8 cellular contexts compared by ENCODE assay signal in genomic region chr1:24321712-24322635, GRCh38. TPM values are rescaled to one million over a fixed set of nuclear protein-coding genes. Genes with fewer than 3 reads are reported as not detected.
A peak's percentile ranks its signal among the peaks of the same experiment; 100 is the strongest.
DNase-seq lines count a peak whose midpoint lies in the region; FAIRE-seq and TF ChIP-seq lines count a peak whose summit lies in the region.

No MANE protein-coding gene starts in this region.

- H3K23ac ChIP-seq in H9 (ENCODE audit: insufficient read length, low read depth, low read length) = no peak overlapping the region

- no TSS peak for BruUV-seq in Calu3 (replicated peaks; lab: Mats Ljungman, UMichigan)

- no peak overlapping the region for H3K4ac ChIP-seq in H9 (ENCODE audit: low read depth, low read length)

- DNase-seq in Calu3 (peak; percentile 64), H9 (peak; percentile 59), NOMO-1 treated with DMSO at 0.1 percent for 48 hours (lab: John Stamatoyannopoulos, UW; ENCODE audit: unreplicated experiment) (peak; percentile 88), esophagus squamous epithelium (lab: John Stamatoyannopoulos, UW) (no peak), nephron progenitor cell (peak; percentile 61), stomach (peak; percentile 63), D721Med (ENCODE audit: insufficient read length, low spot score) (no peak)
- DNase-seq in activated T-cell treated with anti-CD3 and anti-CD28 coated beads, Interleukin-2, amount 50 U/mL, for 24 hours = peak; percentile 79

- H2BK5ac ChIP-seq in H9 (ENCODE audit: insufficient read length, low read length) = no peak overlapping the region

- peaks cover 15% of the 10 kb centered on the region for H3K23me2 ChIP-seq in H9 (ENCODE audit: insufficient read length, low read depth, low read length, poor library complexity, severe bottlenecking)

- no peak overlapping the region for H2AK5ac ChIP-seq in H9 (ENCODE audit: insufficient read length, low read length)

- no peaks in the 10 kb centered on the region for H3K9me3 ChIP-seq in H9 (ENCODE audit: control insufficient read depth, low read depth, low read length)
- no peaks in the 10 kb centered on the region for H3K9me3 ChIP-seq in esophagus squamous epithelium
- no peaks in the 10 kb centered on the region for H3K9me3 ChIP-seq in stomach

- peak overlapping the region; percentile 85 for H3K4me2 ChIP-seq in H9 (ENCODE audit: insufficient read depth, insufficient read length, low read length)

- H4K91ac ChIP-seq in H9 (ENCODE audit: insufficient read length, low read depth, low read length) = no peak overlapping the region

- FAIRE-seq in D721Med (lab: Jason Lieb, UNC) = no peak

- no peak overlapping the region for H4K8ac ChIP-seq in H9 (replicated peaks; ENCODE audit: insufficient read length, low read depth, low read length)

- no peak overlapping the region for H3T11ph ChIP-seq in H9 (ENCODE audit: low read length)

- no peak overlapping the region for H3K27ac Mint-ChIP-seq in Calu3 (ENCODE audit: unreplicated experiment)
- peak overlapping the region in 1 of 3 experiments; percentile 49; a peak in 1 of 7 replicates for H3K27ac Mint-ChIP-seq in H9
- H3K27ac Mint-ChIP-seq in activated T-cell treated with anti-CD3 and anti-CD28 coated beads, Interleukin-2, amount 50 U/mL, for 24 hours = peak overlapping the region; percentile 78
- H3K27ac Mint-ChIP-seq in nephron progenitor cell = no peak overlapping the region

- no peak overlapping the region for H4K5ac ChIP-seq in H9 (ENCODE audit: insufficient read length, low read depth, low read length)

- H3K56ac ChIP-seq in H9 (ENCODE audit: insufficient read length, low read depth, low read length) = no peak overlapping the region

- H3K27ac ChIP-seq in H9 (ENCODE audit: insufficient read length, low read depth, low read length) (no peak overlapping the region), esophagus squamous epithelium (peak overlapping the region; percentile 89 to 97 (median 94)), stomach (peak overlapping the region; percentile 11 to 81 (median 66))

- H3K79me1 ChIP-seq in H9 (ENCODE audit: insufficient read depth, low read depth, low read length, poor library complexity, severe bottlenecking) = no peaks in the 10 kb centered on the region

- peaks cover 8% of the 10 kb centered on the region; the same call in 1 of the 2 replicates for H3K27me3 ChIP-seq in H9 (ENCODE audit: insufficient read depth, low read length)
- peaks cover 0 to 34% (median 0%) of the 10 kb centered on the region in 4 donors for H3K27me3 ChIP-seq in esophagus squamous epithelium
- peaks cover 0 to 26% (median 5%) of the 10 kb centered on the region in 3 donors for H3K27me3 ChIP-seq in stomach

- no peak overlapping the region for H2BK15ac ChIP-seq in H9 (ENCODE audit: low read depth, low read length)

- TF ChIP-seq POLR2A in esophagus squamous epithelium (IDR thresholded peaks at IDR 0.05) = peak in 1 of 4 donors; percentile 41
- TF ChIP-seq POLR2A in stomach (IDR thresholded peaks at IDR 0.05) = no peak

- H2AFZ ChIP-seq in H9 (ENCODE audit: low read length) = no peak overlapping the region

- no peaks in the 10 kb centered on the region for H3K9me3 Mint-ChIP-seq in Calu3 (ENCODE audit: low read depth, unreplicated experiment)
- H3K9me3 Mint-ChIP-seq in H9 = no peaks in the 10 kb centered on the region; a peak in 1 of 5 replicates
- H3K9me3 Mint-ChIP-seq in activated T-cell treated with anti-CD3 and anti-CD28 coated beads, Interleukin-2, amount 50 U/mL, for 24 hours = no peaks in the 10 kb centered on the region
- no peaks in the 10 kb centered on the region for H3K9me3 Mint-ChIP-seq in nephron progenitor cell

- intact Hi-C loops in Calu3 (cut with micrococcal nuclease; ENCODE audit: unreplicated experiment) = no loop called here
- intact Hi-C loops in esophagus squamous epithelium (cut with DNase I) = loop anchor here (5.0 to 10.0 kb wide), 2 partner anchors 60 to 117 kb away; no protein-coding TSS in a partner anchor
- intact Hi-C loops in stomach (cut with DNase I; ENCODE audit: low total_unique reads) = no loop called here

- CTCF ChIA-PET in Calu3 (lab: Charles Lee) = interaction anchor here (0.9 to 2.3 kb wide), 2 partner anchors 70 to 120 kb away, joined by 3 to 5 read pairs; no protein-coding TSS in a partner anchor

- no CpG with 5 or more reads among the region's 86 CpGs for WGBS in H9 (ENCODE audit: extremely low coverage, insufficient read length, low lambda C conversion rate)
- WGBS in esophagus squamous epithelium, 2 donors = 4 to 7% methylated on average over 5 to 22 of the region's 86 CpGs
- WGBS in stomach, 5 donors = 6 to 14% (median 9%) methylated on average over 19 to 86 of the region's 86 CpGs

- H3K27me3 Mint-ChIP-seq in Calu3 (ENCODE audit: unreplicated experiment) = peaks cover 4% of the 10 kb centered on the region
- peaks cover 60% of the 10 kb centered on the region for H3K27me3 Mint-ChIP-seq in H9 (ENCODE audit: low read depth)
- peaks cover 90% of the 10 kb centered on the region for H3K27me3 Mint-ChIP-seq in activated T-cell treated with anti-CD3 and anti-CD28 coated beads, Interleukin-2, amount 50 U/mL, for 24 hours
- peaks cover 73% of the 10 kb centered on the region for H3K27me3 Mint-ChIP-seq in nephron progenitor cell (ENCODE audit: low read depth, poor library complexity)

- H3K4me3 Mint-ChIP-seq in Calu3 (ENCODE audit: low read depth, unreplicated experiment) (peak overlapping the region; percentile 74), H9 (peak overlapping the region; percentile 76 to 86), nephron progenitor cell (peak overlapping the region; percentile 86)
- peak overlapping the region; percentile 71 for H3K4me3 Mint-ChIP-seq in activated T-cell treated with anti-CD3 and anti-CD28 coated beads, Interleukin-2, amount 50 U/mL, for 24 hours

- no peak overlapping the region for H2BK12ac ChIP-seq in H9 (ENCODE audit: insufficient read length, low read depth, low read length)

- H3K18ac ChIP-seq in H9 (ENCODE audit: insufficient read length, low read depth, low read length) = peak overlapping the region; percentile 6

- H2BK120ac ChIP-seq in H9 (ENCODE audit: low read depth, low read length, poor library complexity, severe bottlenecking) = no peak overlapping the region

- peaks cover 3% of the 10 kb centered on the region for H4K20me1 ChIP-seq in H9 (ENCODE audit: control insufficient read depth, insufficient read depth, insufficient read length)

- H3K4me3 ChIP-seq in esophagus squamous epithelium = peak overlapping the region; percentile 55 to 70 (median 68)
- H3K4me3 ChIP-seq in stomach = peak overlapping the region; percentile 48 to 66 (median 56)

- no peak overlapping the region for H2BK20ac ChIP-seq in H9 (ENCODE audit: low read depth, low read length, poor library complexity, severe bottlenecking)

- no peak for TF ChIP-seq EP300 in stomach (IDR thresholded peaks at IDR 0.05)

- H3K14ac ChIP-seq in H9 (ENCODE audit: insufficient read depth, low read length) = no peak overlapping the region

- H3K36me3 ChIP-seq in esophagus squamous epithelium (no peaks in the 10 kb centered on the region), stomach (no peaks in the 10 kb centered on the region)

- H3K4me1 Mint-ChIP-seq in Calu3 (ENCODE audit: low read depth, unreplicated experiment) = peaks cover 28% of the 10 kb centered on the region
- H3K4me1 Mint-ChIP-seq in H9 = peaks cover 50 to 60% of the 10 kb centered on the region in 2 experiments
- H3K4me1 Mint-ChIP-seq in activated T-cell treated with anti-CD3 and anti-CD28 coated beads, Interleukin-2, amount 50 U/mL, for 24 hours (ENCODE audit: low read depth) = peaks cover 46% of the 10 kb centered on the region
- H3K4me1 Mint-ChIP-seq in nephron progenitor cell = peaks cover 60% of the 10 kb centered on the region

- H3K36me3 Mint-ChIP-seq in Calu3 (ENCODE audit: insufficient read depth, unreplicated experiment) = peaks cover 6% of the 10 kb centered on the region
- H3K36me3 Mint-ChIP-seq in H9 (ENCODE audit: insufficient read depth in 1 of 3, low read depth in 3 of 3) = no peaks in the 10 kb centered on the region
- H3K36me3 Mint-ChIP-seq in activated T-cell treated with anti-CD3 and anti-CD28 coated beads, Interleukin-2, amount 50 U/mL, for 24 hours (ENCODE audit: low read depth) = no peaks in the 10 kb centered on the region
- no peaks in the 10 kb centered on the region for H3K36me3 Mint-ChIP-seq in nephron progenitor cell (ENCODE audit: low read depth)

- TF ChIP-seq CTCF in Calu3 (IDR thresholded peaks at IDR 0.05; ENCODE audit: unreplicated experiment) (no peak), H9 (conservative IDR thresholded peaks at IDR 0.05) (no peak), esophagus squamous epithelium (IDR thresholded peaks at IDR 0.05) (no peak), nephron progenitor cell (IDR thresholded peaks at IDR 0.05) (no peak), stomach (IDR thresholded peaks at IDR 0.05) (no peak), D721Med (IDR thresholded peaks at IDR 0.05; ENCODE audit: insufficient read depth, missing control alignments) (no peak)

- no peaks in the 10 kb centered on the region for H3K79me2 ChIP-seq in H9 (ENCODE audit: insufficient read depth, low read length)

- H3K4me1 ChIP-seq in H9 (ENCODE audit: insufficient read depth, low read length) (no peaks in the 10 kb centered on the region), esophagus squamous epithelium (peaks cover 24 to 92% (median 38%) of the 10 kb centered on the region in 3 donors), stomach (peaks cover 28 to 48% (median 38%) of the 10 kb centered on the region in 4 donors)

- no peak overlapping the region for H3K9ac ChIP-seq in H9 (ENCODE audit: extremely low read depth, insufficient read length, low read length)

RNA-seq across cellular contexts. Expression of gene GRHL3, which starts 2.8 kb away (rescaled TPM):
- total RNA-seq in Calu3 (2022) (1.4 and 2.9 TPM in 2 replicates), H9 (2021) (3.5 and 4.0 TPM in 2 replicates), esophagus squamous epithelium (100 to 1,000 TPM in 2 of 4 donors, 10 to 100 TPM in 2; 77.6 to 179 (median 115) TPM), stomach (under 1 TPM in 1 of 5 donors, not detected in 4; 0.73 TPM)
- 10 to 100 TPM in 1 of 3 donors, under 1 TPM in 2; 0.19 to 13.9 (median 0.61) TPM for polyA plus RNA-seq in stomach

Comparison
In these comparisons a context has a peak if more than half of its experiments do, and no peak if none do; other contexts are left out.
1. DNase-seq: peak in Calu3 (single experiment), H9 (single experiment), NOMO-1 treated with DMSO at 0.1 percent for 48 hours (single experiment), activated T-cell treated with anti-CD3 and anti-CD28 coated beads, Interleukin-2, amount 50 U/mL, for 24 hours (single experiment), nephron progenitor cell (single experiment) and stomach (single experiment); none in esophagus squamous epithelium (single experiment) and D721Med (single experiment).
2. RNA of gene GRHL3, which starts 2.8 kb away (total RNA-seq): 77.6 to 179 TPM in esophagus squamous epithelium; 3.5 to 4.0 TPM in H9, 1.4 to 2.9 TPM in Calu3 and 0.73 TPM in stomach; every median in the first group is over 10 times any median in the second.
3. Peak in every context shown above with its lines, with median percentiles within 50 percentile points of each other: H3K4me3 Mint-ChIP-seq.